Comparison of ENCODE assay signal across 1 cellular context in genomic region chr22:20428496-20429253, GRCh38.
TF ChIP-seq lines count a peak whose summit lies in the region.

No MANE protein-coding gene starts in this region.

TF ChIP-seq in K562, 482 proteins besides CTCF, POLR2A, EP300 and RAD21 (continued from another document):
- TF ChIP-seq HBP1 (CRISPR knock-in tag; IDR thresholded peaks at IDR 0.05) = peak; percentile 97
- TF ChIP-seq ZBTB2 (IDR thresholded peaks at IDR 0.05) = 0 out of 2 replicates have a peak, but pooled peaks have one; percentile 42
- TF ChIP-seq HDAC3 (IDR thresholded peaks at IDR 0.05; ENCODE audit: borderline replicate concordance, partially characterized antibody) = no peak
- TF ChIP-seq HDAC8 (tag; IDR thresholded peaks at IDR 0.05) = no peak; the same call in 1 of the 2 replicates
- no peak for TF ChIP-seq SP2 (IDR thresholded peaks at IDR 0.05; ENCODE audit: extremely low read depth, low read depth, low read length, poor library complexity, severe bottlenecking)
- no peak for TF ChIP-seq ZNF184 (CRISPR knock-in tag; IDR thresholded peaks at IDR 0.05)
- TF ChIP-seq CTBP1 (IDR thresholded peaks at IDR 0.05; ENCODE audit: borderline replicate concordance) = no peak
- peak; percentile 79; the same call in 1 of the 2 replicates for TF ChIP-seq TSC22D4 (tag; IDR thresholded peaks at IDR 0.05)
- TF ChIP-seq MYNN (IDR thresholded peaks at IDR 0.05) = no peak
- no peak; the same call in 1 of the 2 replicates for TF ChIP-seq MYNN (CRISPR knock-in tag; IDR thresholded peaks at IDR 0.05)
- TF ChIP-seq MCM7 (IDR thresholded peaks at IDR 0.05) = no peak
- TF ChIP-seq ADNP (tag; IDR thresholded peaks at IDR 0.05) = no peak
- no peak for TF ChIP-seq MAX (CRISPR knock-in tag; IDR thresholded peaks at IDR 0.05)
- TF ChIP-seq ZBTB5 (IDR thresholded peaks at IDR 0.05) = no peak; the same call in 1 of the 2 replicates
- TF ChIP-seq ZNF24 (IDR thresholded peaks at IDR 0.05) = no peak
- 0 out of 2 replicates have a peak, but pooled peaks have one; percentile 49 for TF ChIP-seq THAP12 (CRISPR knock-in tag; IDR thresholded peaks at IDR 0.05)
- TF ChIP-seq NFIX (CRISPR knock-in tag; IDR thresholded peaks at IDR 0.05; ENCODE audit: low read depth) = 0 out of 2 replicates have a peak, but pooled peaks have one; percentile 4
- TF ChIP-seq JUN (IDR thresholded peaks at IDR 0.05; ENCODE audit: borderline replicate concordance, low read depth, low read length) = 0 out of 2 replicates have a peak, but pooled peaks have one; percentile 15
- TF ChIP-seq JUN (CRISPR knock-in tag; IDR thresholded peaks at IDR 0.05; ENCODE audit: borderline replicate concordance) = peak; percentile 86; the same call in 1 of the 2 replicates
- TF ChIP-seq HNRNPL (IDR thresholded peaks at IDR 0.05; ENCODE audit: low read depth, low read length) = no peak
- peak; percentile 39; the same call in 1 of the 2 replicates for TF ChIP-seq ZNF316 (IDR thresholded peaks at IDR 0.05)
- TF ChIP-seq ARID3A (IDR thresholded peaks at IDR 0.05; ENCODE audit: borderline replicate concordance, low read depth, low read length) = no peak
- TF ChIP-seq SAP30 (IDR thresholded peaks at IDR 0.05; ENCODE audit: borderline replicate concordance, insufficient read depth, low read depth, low read length, poor library complexity, severe bottlenecking) = peak; percentile 5
- no peak for TF ChIP-seq ZNF707 (CRISPR knock-in tag; conservative IDR thresholded peaks at IDR 0.05)
- TF ChIP-seq RB1 (IDR thresholded peaks at IDR 0.05; ENCODE audit: low read depth) = no peak
- no peak for TF ChIP-seq KAT7 (CRISPR knock-in tag; IDR thresholded peaks at IDR 0.05; ENCODE audit: borderline replicate concordance)
